In genomic region chr17:19329136-19329535, GRCh38 we compare ENCODE assay signal across 15 cellular contexts. TPM values are rescaled to one million over a fixed set of nuclear protein-coding genes. Genes with fewer than 3 reads are reported as not detected.
DNase-seq lines count a peak whose midpoint lies in the region; ATAC-seq and TF ChIP-seq lines count a peak whose summit lies in the region.
"Had no signal": no experiment of that assay in that cellular context is flagged by ENCODE, and none has a peak within 500 bp of the region (broad histone marks: within the 10 kb centered on the region; RNA-seq: fewer than 3 reads in every experiment).

No MANE protein-coding gene starts in this region.

- H3K4me1 ChIP-seq in psoas muscle, result no peaks in the 10 kb centered on the region
- H3K4me1 ChIP-seq: BLaER1, Caco-2 had no signal

- intact Hi-C loops in sciatic nerve (cut with DNase I) (no loop called here), psoas muscle (cut with DNase I) (no loop called here)

- 94 to 100% (median 96%) methylated on average over 2 of the region's 2 CpGs for WGBS in psoas muscle, 3 donors

- peaks cover 0 to 40% of the 10 kb centered on the region in 2 donors for H3K36me3 ChIP-seq in psoas muscle (ENCODE audit: insufficient read depth in 1 of 2, low read depth in 1 of 2)
- H3K36me3 ChIP-seq: BLaER1 had no signal

- DNase-seq in activated effector memory CD4-positive, alpha-beta T cell treated with anti-CD3 and anti-CD28 coated beads, Interleukin-2, amount 50 U/mL, for 16 hours, result peak; percentile 45
- no peak for DNase-seq in activated effector memory CD4-positive, alpha-beta T cell treated with Interleukin-2 at 50 U/mL for 16 hours
- DNase-seq in islet precursor cell (peak; percentile 49), sciatic nerve (ENCODE audit: low spot score) (peak; percentile 31), psoas muscle (no peak), iPS-NIHi11 (ENCODE audit: low spot score) (no peak), DMS153 treated with DMSO at 0.1 percent for 48 hours (lab: John Stamatoyannopoulos, UW; ENCODE audit: unreplicated experiment) (no peak)
- DNase-seq: 8988T; AML-193; CD8-positive, alpha-beta memory T cell; DMS53; GF-D8 had no signal

- no peak for TF ChIP-seq CTCF in psoas muscle (IDR thresholded peaks at IDR 0.05)

- no peak overlapping the region for H3K4me3 ChIP-seq in psoas muscle
- H3K4me3 ChIP-seq: BLaER1 had no signal

- no peak for ATAC-seq in sciatic nerve
- no peak for ATAC-seq in psoas muscle
- ATAC-seq: HCT116 had no signal

- H3K27me3 ChIP-seq in psoas muscle (ENCODE audit: insufficient read depth in 3 of 3, low read length in 2 of 3), result no peaks in the 10 kb centered on the region

- no peak overlapping the region for H3K27ac ChIP-seq in psoas muscle
- H3K27ac ChIP-seq: BLaER1 had no signal

- peaks cover 5% of the 10 kb centered on the region for H3K9me3 ChIP-seq in psoas muscle

RNA-seq across cellular contexts. Expression of gene B9D1, which starts 33.4 kb away (rescaled TPM):
- total RNA-seq in sciatic nerve (19.8 TPM), psoas muscle (1 to 10 TPM; 4.7 to 8.7 (median 6.4) TPM)
- polyA plus RNA-seq in psoas muscle, result 1 to 10 TPM; 7.0 to 9.2 (median 7.3) TPM

RNA-seq across cellular contexts. Expression of gene MAPK7, which starts 49.2 kb away (rescaled TPM):
- total RNA-seq in sciatic nerve, result 28.2 TPM
- total RNA-seq in psoas muscle, result 1 to 10 TPM; 6.7 to 9.8 (median 7.6) TPM
- polyA plus RNA-seq in psoas muscle, result 10 to 100 TPM in 1 of 3 donors, 1 to 10 TPM in 2; 6.1 to 12.6 (median 6.9) TPM

RNA-seq across cellular contexts. Expression of gene MFAP4, which starts 57.9 kb away (rescaled TPM):
- 115 TPM for total RNA-seq in sciatic nerve
- total RNA-seq in psoas muscle, result 10 to 100 TPM in 2 of 4 donors, 1 to 10 TPM in 2; 8.7 to 44.5 (median 15.1) TPM
- polyA plus RNA-seq in psoas muscle, result 1 to 10 TPM; 5.8 to 8.9 (median 6.7) TPM
- total RNA-seq: Caco-2; CD8-positive, alpha-beta memory T cell had no signal
- polyA plus RNA-seq: CD8-positive, alpha-beta memory T cell had no signal

Comparison
In these comparisons a context has a peak if more than half of its experiments do, and no peak if none do; other contexts are left out.
1. DNase-seq: peak in activated effector memory CD4-positive, alpha-beta T cell treated with anti-CD3 and anti-CD28 coated beads, Interleukin-2, amount 50 U/mL, for 16 hours (single experiment), islet precursor cell (single experiment) and sciatic nerve (single experiment); none in activated effector memory CD4-positive, alpha-beta T cell treated with Interleukin-2 at 50 U/mL for 16 hours (single experiment), psoas muscle (0 of 2), iPS-NIHi11 (single experiment) and DMS153 treated with DMSO at 0.1 percent for 48 hours (single experiment).